In the genomic region with DNA sequence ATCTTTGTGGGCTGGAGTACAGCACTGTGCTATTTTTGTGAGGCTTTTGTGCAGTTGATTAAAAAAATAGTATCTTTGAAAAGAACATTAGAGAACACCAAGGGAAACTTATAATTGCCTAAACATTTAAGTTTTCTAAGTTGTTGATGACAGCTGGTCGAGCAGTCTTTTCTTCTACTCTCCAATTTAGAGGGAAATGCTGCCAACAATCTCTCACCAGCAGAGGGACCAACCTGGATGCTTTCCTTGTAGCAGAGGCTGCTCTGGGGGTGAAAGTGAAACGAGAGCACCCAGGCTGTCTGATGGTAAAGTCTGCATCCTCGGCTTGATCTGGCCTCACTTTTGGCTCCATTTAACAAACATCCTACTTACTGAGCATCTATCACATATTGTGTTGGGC, we compare ENCODE assay signal across 8 cellular contexts.
DNase-seq lines count a peak whose midpoint lies in the region; ATAC-seq, FAIRE-seq and TF ChIP-seq lines count a peak whose summit lies in the region.

No MANE protein-coding gene starts in this region.

- H3K27me3 ChIP-seq in GM23248 (replicated peaks; ENCODE audit: insufficient read depth) = no peaks in the 10 kb centered on the region
- H3K27me3 ChIP-seq in MM.1S (replicated peaks; ENCODE audit: insufficient read depth, low read length) = no peaks in the 10 kb centered on the region

- TF ChIP-seq CTCF in MM.1S (IDR thresholded peaks at IDR 0.05; ENCODE audit: low read length) = peak; percentile 57
- peak; percentile 10 for TF ChIP-seq CTCF in foreskin fibroblast (IDR thresholded peaks at IDR 0.05; ENCODE audit: low read depth, low read length)

- no peak overlapping the region for H3K9ac ChIP-seq in GM23248
- H3K9ac ChIP-seq in MM.1S (ENCODE audit: low read length) = no peak overlapping the region

- H3K79me2 ChIP-seq in GM23248 (ENCODE audit: insufficient read depth) (no peaks in the 10 kb centered on the region), MM.1S (ENCODE audit: low read length) (no peaks in the 10 kb centered on the region)

- H3K9me3 ChIP-seq in GM23248 (ENCODE audit: low read depth) (no peaks in the 10 kb centered on the region), MM.1S (replicated peaks; ENCODE audit: insufficient read depth, low read length) (no peaks in the 10 kb centered on the region)

- DNase-seq in GM18507 (ENCODE audit: extremely low spot score, insufficient read length, low read depth) = no peak
- DNase-seq in GM23248 = peak; percentile 27
- peak; percentile 76 for DNase-seq in MM.1S
- DNase-seq in foreskin fibroblast = no peak
- DNase-seq in stimulated activated CD4-positive, alpha-beta T cell treated with anti-CD3 and anti-CD28 coated beads, Interleukin-4, amount 100 ng/mL, for 4 hours = no peak
- DNase-seq in left lobe of liver (ENCODE audit: low spot score) = no peak
- no peak for DNase-seq in GM19238 (ENCODE audit: insufficient read length, low spot score)
- no peak for DNase-seq in NCI-H2227 treated with DMSO at 0.1 percent for 48 hours (lab: John Stamatoyannopoulos, UW)

- H3K4me1 ChIP-seq in GM23248 (ENCODE audit: insufficient read depth) = no peaks in the 10 kb centered on the region
- H3K4me1 ChIP-seq in MM.1S (ENCODE audit: low read length) = 0 out of 2 replicates have a peak, but pooled peaks cover 3% of the 10 kb centered on the region

- no peaks in the 10 kb centered on the region for H3K9me2 ChIP-seq in GM23248 (ENCODE audit: insufficient read depth)
- no peaks in the 10 kb centered on the region for H3K9me2 ChIP-seq in MM.1S (replicated peaks; ENCODE audit: insufficient read depth, low read length)

- H4K20me1 ChIP-seq in GM23248 (ENCODE audit: insufficient read depth) = no peaks in the 10 kb centered on the region
- no peaks in the 10 kb centered on the region for H4K20me1 ChIP-seq in MM.1S (ENCODE audit: insufficient read depth, low read length)

- 0 to 3% methylated on average over 3 of the region's 3 CpGs for WGBS in GM23248 (ENCODE audit: low coverage in 1 of 2, low lambda C conversion rate in 2 of 2, missing lambda C conversion rate in 2 of 2), 2 experiments

- H3K27ac ChIP-seq in GM23248 (no peak overlapping the region), MM.1S (ENCODE audit: low read length) (no peak overlapping the region)

- FAIRE-seq in GM18507 (lab: Jason Lieb, UNC) = peak; percentile 76

- no peak overlapping the region for H3K4me3 ChIP-seq in GM23248
- no peak overlapping the region for H3K4me3 ChIP-seq in MM.1S (ENCODE audit: low read length)
- H3K4me3 ChIP-seq in foreskin fibroblast (ENCODE audit: low read depth in 1 of 2, low read length in 2 of 2) = no peak overlapping the region

- in situ Hi-C loops in GM23248 (cut with MboI) = no loop called here

- H2AFZ ChIP-seq in GM23248 = no peak overlapping the region
- H2AFZ ChIP-seq in MM.1S (ENCODE audit: low read length) = 0 out of 2 replicates have a peak overlapping the region, but pooled peaks have one; percentile 12

- no peak for ATAC-seq in left lobe of liver

- H3K4me2 ChIP-seq in GM23248 (ENCODE audit: unreplicated experiment) (no peak overlapping the region), MM.1S (ENCODE audit: low read depth, low read length) (peak overlapping the region; percentile 26; the same call in 1 of the 2 replicates)

- H3K36me3 ChIP-seq in GM23248 (ENCODE audit: low read depth) (no peaks in the 10 kb centered on the region), MM.1S (replicated peaks; ENCODE audit: insufficient read depth, low read length) (no peaks in the 10 kb centered on the region)

- no peaks in the 10 kb centered on the region for H3F3A ChIP-seq in GM23248 (ENCODE audit: insufficient read depth)
- H3F3A ChIP-seq in MM.1S (ENCODE audit: insufficient read depth, low read length) = no peaks in the 10 kb centered on the region

Comparison
In these comparisons a context has a peak if more than half of its experiments do, and no peak if none do; other contexts are left out.
1. DNase-seq: peak in GM23248 (single experiment) and MM.1S (single experiment); none in GM18507 (single experiment), foreskin fibroblast (0 of 2), stimulated activated CD4-positive, alpha-beta T cell treated with anti-CD3 and anti-CD28 coated beads, Interleukin-4, amount 100 ng/mL, for 4 hours (0 of 2), left lobe of liver (single experiment), GM19238 (single experiment) and NCI-H2227 treated with DMSO at 0.1 percent for 48 hours (single experiment).